ENCODE assay signal across 1 cellular context in the genomic region with DNA sequence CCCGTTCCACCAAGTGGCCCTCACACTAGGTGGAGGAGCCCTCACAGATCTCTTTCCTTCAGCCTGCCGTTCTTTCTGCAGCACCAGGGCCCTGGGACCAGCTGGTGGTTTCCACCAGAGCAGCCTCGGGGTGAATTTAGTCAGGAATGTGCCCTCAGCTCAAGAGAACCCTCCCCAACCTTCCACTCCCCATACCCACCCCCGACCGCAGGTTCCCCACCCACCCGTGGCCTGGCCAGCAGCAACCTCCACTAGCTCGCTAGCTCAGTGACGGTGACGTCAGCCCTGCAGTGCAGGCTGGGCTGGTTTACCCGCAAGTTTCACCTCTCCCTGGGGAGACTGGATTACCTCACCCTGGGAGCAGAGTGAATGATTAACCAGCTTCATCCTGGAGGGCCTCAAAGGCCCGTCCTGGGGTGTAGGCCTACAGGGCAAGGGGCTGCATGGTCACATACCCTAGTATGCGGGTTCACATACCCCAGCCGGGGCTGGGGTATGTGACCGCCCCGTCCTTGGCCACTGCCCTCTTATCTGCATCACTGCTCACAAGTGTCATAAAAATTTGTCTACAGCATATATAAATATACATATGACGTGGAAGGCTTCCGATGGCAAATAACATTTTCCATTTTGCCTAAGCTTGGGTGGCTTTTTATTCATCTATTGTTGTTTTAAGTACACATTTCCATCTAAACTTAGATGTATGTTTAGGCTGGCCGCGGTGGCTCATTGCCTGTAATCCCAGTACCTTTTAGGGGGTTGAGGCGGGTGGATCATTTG.
TF ChIP-seq lines count a peak whose summit lies in the region.

No MANE protein-coding gene starts in this region.

TF ChIP-seq in HEK293, 187 proteins besides CTCF, POLR2A, EP300 and RAD21 (continued from another document and continues in another):
- TF ChIP-seq ZNF239 (tag by site-specific recombination; IDR thresholded peaks at IDR 0.05) (no peak), ZBTB1 (tag by site-specific recombination; IDR thresholded peaks at IDR 0.05) (peak; percentile 95), ZNF138 (tag by site-specific recombination; IDR thresholded peaks at IDR 0.05; ENCODE audit: borderline replicate concordance) (no peak), ZNF114 (tag by site-specific recombination; IDR thresholded peaks at IDR 0.05) (no peak), ZNF658 (tag by site-specific recombination; IDR thresholded peaks at IDR 0.05) (no peak), ZNF341 (tag by site-specific recombination; IDR thresholded peaks at IDR 0.05; ENCODE audit: low read depth) (0 out of 2 replicates have a peak, but pooled peaks have one; percentile 24), ZNF792 (tag by site-specific recombination; IDR thresholded peaks at IDR 0.05) (no peak), ZNF473 (tag by site-specific recombination; IDR thresholded peaks at IDR 0.05) (no peak), SP2 (tag by site-specific recombination; IDR thresholded peaks at IDR 0.05) (peak; percentile 39), IKZF3 (tag by site-specific recombination; IDR thresholded peaks at IDR 0.05) (peak; percentile 96), WT1 (tag by site-specific recombination; IDR thresholded peaks at IDR 0.05) (peak; percentile 69), GFI1B (tag by site-specific recombination; IDR thresholded peaks at IDR 0.05) (no peak), RBAK (tag by site-specific recombination; IDR thresholded peaks at IDR 0.05) (no peak), PRDM1 (tag by site-specific recombination; IDR thresholded peaks at IDR 0.05) (peak; percentile 38; the same call in 1 of the 2 replicates), ZNF174 (tag by site-specific recombination; IDR thresholded peaks at IDR 0.05) (no peak), ZNF654 (tag by site-specific recombination; IDR thresholded peaks at IDR 0.05; ENCODE audit: low read depth) (no peak), ZNF350 (tag by site-specific recombination; IDR thresholded peaks at IDR 0.05) (no peak), ZNF248 (tag by site-specific recombination; IDR thresholded peaks at IDR 0.05) (no peak), ZBTB48 (tag by site-specific recombination; IDR thresholded peaks at IDR 0.05) (no peak; the same call in 1 of the 2 replicates), ZNF202 (tag by site-specific recombination; IDR thresholded peaks at IDR 0.05; ENCODE audit: borderline replicate concordance) (no peak), ZFP3 (tag by site-specific recombination; IDR thresholded peaks at IDR 0.05; ENCODE audit: low read depth) (no peak), ZNF501 (tag by site-specific recombination; IDR thresholded peaks at IDR 0.05) (0 out of 2 replicates have a peak, but pooled peaks have one; percentile 23), ZNF175 (tag by site-specific recombination; IDR thresholded peaks at IDR 0.05) (no peak), TCF7L2 (IDR thresholded peaks at IDR 0.05; ENCODE audit: borderline replicate concordance, low read depth, low read length) (no peak), ZNF274 (IDR thresholded peaks at IDR 0.05; ENCODE audit: low read length) (no peak), ZNF274 (tag by site-specific recombination; IDR thresholded peaks at IDR 0.05; ENCODE audit: borderline replicate concordance) (no peak), OVOL3 (tag by site-specific recombination; IDR thresholded peaks at IDR 0.05) (peak; percentile 44; the same call in 1 of the 2 replicates), ZNF23 (tag by site-specific recombination; IDR thresholded peaks at IDR 0.05; ENCODE audit: borderline replicate concordance) (no peak), ZNF157 (tag by site-specific recombination; IDR thresholded peaks at IDR 0.05) (no peak), ZNF626 (tag by site-specific recombination; IDR thresholded peaks at IDR 0.05) (no peak), ZFP37 (tag by site-specific recombination; IDR thresholded peaks at IDR 0.05) (no peak), ZNF311 (tag by site-specific recombination; IDR thresholded peaks at IDR 0.05; ENCODE audit: borderline replicate concordance) (no peak), ZNF830 (tag by site-specific recombination; IDR thresholded peaks at IDR 0.05; ENCODE audit: low read depth) (no peak), ZNF837 (tag by site-specific recombination; IDR thresholded peaks at IDR 0.05) (no peak), MZF1 (tag by site-specific recombination; IDR thresholded peaks at IDR 0.05; ENCODE audit: borderline replicate concordance) (no peak), MEIS1 (CRISPR knock-in tag; IDR thresholded peaks at IDR 0.05; ENCODE audit: borderline replicate concordance) (no peak), HOXC10 (CRISPR knock-in tag; IDR thresholded peaks at IDR 0.05) (no peak), ZNF112 (tag by site-specific recombination; IDR thresholded peaks at IDR 0.05) (no peak), SP3 (tag by site-specific recombination; IDR thresholded peaks at IDR 0.05) (peak; percentile 32; the same call in 1 of the 2 replicates), ZFP41 (tag by site-specific recombination; IDR thresholded peaks at IDR 0.05; ENCODE audit: borderline replicate concordance) (no peak), ZNF366 (tag by site-specific recombination; conservative IDR thresholded peaks at IDR 0.05) (peak; percentile 85)
- TF ChIP-seq, protein P1, sequence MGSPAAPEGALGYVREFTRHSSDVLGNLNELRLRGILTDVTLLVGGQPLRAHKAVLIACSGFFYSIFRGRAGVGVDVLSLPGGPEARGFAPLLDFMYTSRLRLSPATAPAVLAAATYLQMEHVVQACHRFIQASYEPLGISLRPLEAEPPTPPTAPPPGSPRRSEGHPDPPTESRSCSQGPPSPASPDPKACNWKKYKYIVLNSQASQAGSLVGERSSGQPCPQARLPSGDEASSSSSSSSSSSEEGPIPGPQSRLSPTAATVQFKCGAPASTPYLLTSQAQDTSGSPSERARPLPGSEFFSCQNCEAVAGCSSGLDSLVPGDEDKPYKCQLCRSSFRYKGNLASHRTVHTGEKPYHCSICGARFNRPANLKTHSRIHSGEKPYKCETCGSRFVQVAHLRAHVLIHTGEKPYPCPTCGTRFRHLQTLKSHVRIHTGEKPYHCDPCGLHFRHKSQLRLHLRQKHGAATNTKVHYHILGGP (tag by site-specific recombination; IDR thresholded peaks at IDR 0.05) = no peak
- TF ChIP-seq, protein P2, sequence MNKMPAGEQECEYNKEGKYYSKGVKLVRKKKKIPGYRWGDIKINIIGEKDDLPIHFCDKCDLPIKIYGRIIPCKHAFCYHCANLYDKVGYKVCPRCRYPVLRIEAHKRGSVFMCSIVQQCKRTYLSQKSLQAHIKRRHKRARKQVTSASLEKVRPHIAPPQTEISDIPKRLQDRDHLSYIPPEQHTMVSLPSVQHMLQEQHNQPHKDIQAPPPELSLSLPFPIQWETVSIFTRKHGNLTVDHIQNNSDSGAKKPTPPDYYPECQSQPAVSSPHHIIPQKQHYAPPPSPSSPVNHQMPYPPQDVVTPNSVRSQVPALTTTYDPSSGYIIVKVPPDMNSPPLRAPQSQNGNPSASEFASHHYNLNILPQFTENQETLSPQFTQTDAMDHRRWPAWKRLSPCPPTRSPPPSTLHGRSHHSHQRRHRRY (tag by site-specific recombination; IDR thresholded peaks at IDR 0.05) = no peak
- TF ChIP-seq, protein P3, sequence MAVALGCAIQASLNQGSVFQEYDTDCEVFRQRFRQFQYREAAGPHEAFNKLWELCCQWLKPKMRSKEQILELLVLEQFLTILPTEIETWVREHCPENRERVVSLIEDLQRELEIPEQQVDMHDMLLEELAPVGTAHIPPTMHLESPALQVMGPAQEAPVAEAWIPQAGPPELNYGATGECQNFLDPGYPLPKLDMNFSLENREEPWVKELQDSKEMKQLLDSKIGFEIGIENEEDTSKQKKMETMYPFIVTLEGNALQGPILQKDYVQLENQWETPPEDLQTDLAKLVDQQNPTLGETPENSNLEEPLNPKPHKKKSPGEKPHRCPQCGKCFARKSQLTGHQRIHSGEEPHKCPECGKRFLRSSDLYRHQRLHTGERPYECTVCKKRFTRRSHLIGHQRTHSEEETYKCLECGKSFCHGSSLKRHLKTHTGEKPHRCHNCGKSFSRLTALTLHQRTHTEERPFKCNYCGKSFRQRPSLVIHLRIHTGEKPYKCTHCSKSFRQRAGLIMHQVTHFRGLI (tag by site-specific recombination; IDR thresholded peaks at IDR 0.05) = peak; percentile 76; the same call in 1 of the 2 replicates
- TF ChIP-seq, protein P4, sequence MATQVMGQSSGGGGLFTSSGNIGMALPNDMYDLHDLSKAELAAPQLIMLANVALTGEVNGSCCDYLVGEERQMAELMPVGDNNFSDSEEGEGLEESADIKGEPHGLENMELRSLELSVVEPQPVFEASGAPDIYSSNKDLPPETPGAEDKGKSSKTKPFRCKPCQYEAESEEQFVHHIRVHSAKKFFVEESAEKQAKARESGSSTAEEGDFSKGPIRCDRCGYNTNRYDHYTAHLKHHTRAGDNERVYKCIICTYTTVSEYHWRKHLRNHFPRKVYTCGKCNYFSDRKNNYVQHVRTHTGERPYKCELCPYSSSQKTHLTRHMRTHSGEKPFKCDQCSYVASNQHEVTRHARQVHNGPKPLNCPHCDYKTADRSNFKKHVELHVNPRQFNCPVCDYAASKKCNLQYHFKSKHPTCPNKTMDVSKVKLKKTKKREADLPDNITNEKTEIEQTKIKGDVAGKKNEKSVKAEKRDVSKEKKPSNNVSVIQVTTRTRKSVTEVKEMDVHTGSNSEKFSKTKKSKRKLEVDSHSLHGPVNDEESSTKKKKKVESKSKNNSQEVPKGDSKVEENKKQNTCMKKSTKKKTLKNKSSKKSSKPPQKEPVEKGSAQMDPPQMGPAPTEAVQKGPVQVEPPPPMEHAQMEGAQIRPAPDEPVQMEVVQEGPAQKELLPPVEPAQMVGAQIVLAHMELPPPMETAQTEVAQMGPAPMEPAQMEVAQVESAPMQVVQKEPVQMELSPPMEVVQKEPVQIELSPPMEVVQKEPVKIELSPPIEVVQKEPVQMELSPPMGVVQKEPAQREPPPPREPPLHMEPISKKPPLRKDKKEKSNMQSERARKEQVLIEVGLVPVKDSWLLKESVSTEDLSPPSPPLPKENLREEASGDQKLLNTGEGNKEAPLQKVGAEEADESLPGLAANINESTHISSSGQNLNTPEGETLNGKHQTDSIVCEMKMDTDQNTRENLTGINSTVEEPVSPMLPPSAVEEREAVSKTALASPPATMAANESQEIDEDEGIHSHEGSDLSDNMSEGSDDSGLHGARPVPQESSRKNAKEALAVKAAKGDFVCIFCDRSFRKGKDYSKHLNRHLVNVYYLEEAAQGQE (tag by site-specific recombination; IDR thresholded peaks at IDR 0.05) = no peak
- TF ChIP-seq, protein P5, sequence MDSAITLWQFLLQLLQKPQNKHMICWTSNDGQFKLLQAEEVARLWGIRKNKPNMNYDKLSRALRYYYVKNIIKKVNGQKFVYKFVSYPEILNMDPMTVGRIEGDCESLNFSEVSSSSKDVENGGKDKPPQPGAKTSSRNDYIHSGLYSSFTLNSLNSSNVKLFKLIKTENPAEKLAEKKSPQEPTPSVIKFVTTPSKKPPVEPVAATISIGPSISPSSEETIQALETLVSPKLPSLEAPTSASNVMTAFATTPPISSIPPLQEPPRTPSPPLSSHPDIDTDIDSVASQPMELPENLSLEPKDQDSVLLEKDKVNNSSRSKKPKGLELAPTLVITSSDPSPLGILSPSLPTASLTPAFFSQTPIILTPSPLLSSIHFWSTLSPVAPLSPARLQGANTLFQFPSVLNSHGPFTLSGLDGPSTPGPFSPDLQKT (IDR thresholded peaks at IDR 0.05; ENCODE audit: borderline replicate concordance, low read depth, low read length) = no peak
- TF ChIP-seq, protein P6, sequence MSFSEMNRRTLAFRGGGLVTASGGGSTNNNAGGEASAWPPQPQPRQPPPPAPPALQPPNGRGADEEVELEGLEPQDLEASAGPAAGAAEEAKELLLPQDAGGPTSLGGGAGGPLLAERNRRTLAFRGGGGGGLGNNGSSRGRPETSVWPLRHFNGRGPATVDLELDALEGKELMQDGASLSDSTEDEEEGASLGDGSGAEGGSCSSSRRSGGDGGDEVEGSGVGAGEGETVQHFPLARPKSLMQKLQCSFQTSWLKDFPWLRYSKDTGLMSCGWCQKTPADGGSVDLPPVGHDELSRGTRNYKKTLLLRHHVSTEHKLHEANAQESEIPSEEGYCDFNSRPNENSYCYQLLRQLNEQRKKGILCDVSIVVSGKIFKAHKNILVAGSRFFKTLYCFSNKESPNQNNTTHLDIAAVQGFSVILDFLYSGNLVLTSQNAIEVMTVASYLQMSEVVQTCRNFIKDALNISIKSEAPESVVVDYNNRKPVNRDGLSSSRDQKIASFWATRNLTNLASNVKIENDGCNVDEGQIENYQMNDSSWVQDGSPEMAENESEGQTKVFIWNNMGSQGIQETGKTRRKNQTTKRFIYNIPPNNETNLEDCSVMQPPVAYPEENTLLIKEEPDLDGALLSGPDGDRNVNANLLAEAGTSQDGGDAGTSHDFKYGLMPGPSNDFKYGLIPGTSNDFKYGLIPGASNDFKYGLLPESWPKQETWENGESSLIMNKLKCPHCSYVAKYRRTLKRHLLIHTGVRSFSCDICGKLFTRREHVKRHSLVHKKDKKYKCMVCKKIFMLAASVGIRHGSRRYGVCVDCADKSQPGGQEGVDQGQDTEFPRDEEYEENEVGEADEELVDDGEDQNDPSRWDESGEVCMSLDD (tag by site-specific recombination; IDR thresholded peaks at IDR 0.05) = peak; percentile 25; the same call in 1 of the 2 replicates
- TF ChIP-seq, protein P7, sequence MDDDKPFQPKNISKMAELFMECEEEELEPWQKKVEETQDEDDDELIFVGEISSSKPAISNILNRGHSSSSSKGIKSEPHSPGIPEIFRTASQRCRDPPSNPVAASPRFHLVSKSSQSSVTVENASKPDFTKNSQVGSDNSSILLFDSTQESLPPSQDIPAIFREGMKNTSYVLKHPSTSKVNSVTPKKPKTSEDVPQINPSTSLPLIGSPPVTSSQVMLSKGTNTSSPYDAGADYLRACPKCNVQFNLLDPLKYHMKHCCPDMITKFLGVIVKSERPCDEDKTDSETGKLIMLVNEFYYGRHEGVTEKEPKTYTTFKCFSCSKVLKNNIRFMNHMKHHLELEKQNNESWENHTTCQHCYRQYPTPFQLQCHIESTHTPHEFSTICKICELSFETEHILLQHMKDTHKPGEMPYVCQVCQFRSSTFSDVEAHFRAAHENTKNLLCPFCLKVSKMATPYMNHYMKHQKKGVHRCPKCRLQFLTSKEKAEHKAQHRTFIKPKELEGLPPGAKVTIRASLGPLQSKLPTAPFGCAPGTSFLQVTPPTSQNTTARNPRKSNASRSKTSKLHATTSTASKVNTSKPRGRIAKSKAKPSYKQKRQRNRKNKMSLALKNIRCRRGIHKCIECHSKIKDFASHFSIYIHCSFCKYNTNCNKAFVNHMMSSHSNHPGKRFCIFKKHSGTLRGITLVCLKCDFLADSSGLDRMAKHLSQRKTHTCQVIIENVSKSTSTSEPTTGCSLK (tag by site-specific recombination; IDR thresholded peaks at IDR 0.05) = no peak
- TF ChIP-seq, protein P8, sequence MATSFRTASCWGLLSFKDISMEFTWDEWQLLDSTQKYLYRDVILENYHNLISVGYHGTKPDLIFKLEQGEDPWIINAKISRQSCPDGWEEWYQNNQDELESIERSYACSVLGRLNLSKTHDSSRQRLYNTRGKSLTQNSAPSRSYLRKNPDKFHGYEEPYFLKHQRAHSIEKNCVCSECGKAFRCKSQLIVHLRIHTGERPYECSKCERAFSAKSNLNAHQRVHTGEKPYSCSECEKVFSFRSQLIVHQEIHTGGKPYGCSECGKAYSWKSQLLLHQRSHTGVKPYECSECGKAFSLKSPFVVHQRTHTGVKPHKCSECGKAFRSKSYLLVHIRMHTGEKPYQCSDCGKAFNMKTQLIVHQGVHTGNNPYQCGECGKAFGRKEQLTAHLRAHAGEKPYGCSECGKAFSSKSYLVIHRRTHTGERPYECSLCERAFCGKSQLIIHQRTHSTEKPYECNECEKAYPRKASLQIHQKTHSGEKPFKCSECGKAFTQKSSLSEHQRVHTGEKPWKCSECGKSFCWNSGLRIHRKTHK (tag by site-specific recombination; IDR thresholded peaks at IDR 0.05) = no peak
